ENCODE assay signal across 36 cellular contexts in the genomic region with DNA sequence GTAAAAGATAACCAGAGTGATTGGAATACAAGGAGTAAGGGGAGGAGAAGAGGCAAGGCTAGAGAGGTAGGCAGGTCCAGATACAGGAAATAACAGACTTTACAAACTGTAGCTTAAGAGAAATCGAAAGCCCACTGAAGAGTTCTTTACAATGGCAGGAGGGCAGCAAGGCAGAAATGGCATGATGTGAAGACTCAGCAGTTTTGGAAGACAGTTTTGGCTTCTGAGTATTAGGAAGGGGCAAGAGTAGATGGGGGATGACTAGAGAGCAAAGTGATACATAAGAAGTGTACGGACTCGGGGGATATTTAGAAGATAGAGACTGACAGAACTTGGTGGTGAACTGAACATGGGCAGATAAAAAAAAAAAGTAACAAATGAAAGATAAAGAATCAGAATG.
"Had no signal": no experiment of that assay in that cellular context is flagged by ENCODE, and none has a peak within 500 bp of the region (broad histone marks: within the 10 kb centered on the region; RNA-seq: fewer than 3 reads in every experiment).

No MANE protein-coding gene starts in this region.

- H3K27ac Mint-ChIP-seq: activated CD4-positive, alpha-beta memory T cell treated with anti-CD3 and anti-CD28 coated beads, Interleukin-2, amount 10 ng/mL, durations not matched to agents 7 days and 5 days; activated CD4-positive, alpha-beta T cell treated with anti-CD3 and anti-CD28 coated beads for 36 hours; activated CD4-positive, alpha-beta T cell treated with anti-CD3 and anti-CD28 coated beads, Interleukin-2, amount 10 ng/mL, durations not matched to agents 24 days and 14 days; activated naive CD4-positive, alpha-beta T cell treated with anti-CD3 and anti-CD28 coated beads for 36 hours; activated naive CD4-positive, alpha-beta T cell treated with anti-CD3 and anti-CD28 coated beads, Interleukin-2, amount 50 U/mL, for 72 hours; activated naive CD8-positive, alpha-beta T cell treated with anti-CD3 and anti-CD28 coated beads for 36 hours; activated T-cell treated with anti-CD3 and anti-CD28 coated beads, Interleukin-2, amount 50 U/mL, for 72 hours; activated T-helper 1 cell treated with anti-CD3 and anti-CD28 coated beads, Interleukin-12 subunit alpha, Interleukin-12 subunit beta, Interleukin-2, Interleukin-4 antibody, amounts not matched to agents 30 ng/mL and 10 ng/mL and 1 ng/mL, durations not matched to agents 14 hours and 24 hours and 36 hours; activated T-helper 17 cell treated with anti-CD3 and anti-CD28 coated beads, Interleukin-2, amount 50 U/mL, for 72 hours; T-helper 1 cell treated with Interleukin-12 subunit alpha and Interleukin-12 subunit beta and Interleukin-4 antibody, amounts not matched to agents 30 μg/mL and 1 μg/mL, for 36 hours; T-helper 2 cell treated with Interferon-gamma antibody and Interleukin-4, amounts not matched to agents 5 μg/mL and 100 μg/mL, for 36 hours; WTC11 had no signal

- H3K4me1 ChIP-seq: adrenal gland, body of pancreas, breast epithelium had no signal

- H3K4me3 Mint-ChIP-seq: activated CD4-positive, alpha-beta memory T cell treated with anti-CD3 and anti-CD28 coated beads, Interleukin-2, amount 10 ng/mL, durations not matched to agents 7 days and 5 days; activated CD4-positive, alpha-beta T cell treated with anti-CD3 and anti-CD28 coated beads for 36 hours; activated CD4-positive, alpha-beta T cell treated with anti-CD3 and anti-CD28 coated beads, Interleukin-2, amount 10 ng/mL, durations not matched to agents 24 days and 14 days; activated naive CD4-positive, alpha-beta T cell treated with anti-CD3 and anti-CD28 coated beads for 36 hours; activated naive CD8-positive, alpha-beta T cell treated with anti-CD3 and anti-CD28 coated beads for 36 hours; activated T-cell treated with anti-CD3 and anti-CD28 coated beads, Interleukin-2, amount 50 U/mL, for 4 hours; activated T-cell treated with anti-CD3 and anti-CD28 coated beads, Interleukin-2, amount 50 U/mL, for 72 hours; activated T-helper 1 cell treated with anti-CD3 and anti-CD28 coated beads, Interleukin-12 subunit alpha, Interleukin-12 subunit beta, Interleukin-2, Interleukin-4 antibody, amounts not matched to agents 30 ng/mL and 10 ng/mL and 1 ng/mL, durations not matched to agents 14 hours and 24 hours and 36 hours; activated T-helper 17 cell treated with anti-CD3 and anti-CD28 coated beads, Interleukin-2, amount 50 U/mL, for 72 hours; T-helper 1 cell treated with Interleukin-12 subunit alpha and Interleukin-12 subunit beta and Interleukin-4 antibody, amounts not matched to agents 30 μg/mL and 1 μg/mL, for 36 hours; T-helper 2 cell treated with Interferon-gamma antibody and Interleukin-4, amounts not matched to agents 5 μg/mL and 100 μg/mL, for 36 hours; WTC11 had no signal

- H3K4me1 Mint-ChIP-seq: activated CD4-positive, alpha-beta memory T cell treated with anti-CD3 and anti-CD28 coated beads, Interleukin-2, amount 10 ng/mL, durations not matched to agents 7 days and 5 days; activated CD4-positive, alpha-beta T cell treated with anti-CD3 and anti-CD28 coated beads for 36 hours; activated CD4-positive, alpha-beta T cell treated with anti-CD3 and anti-CD28 coated beads, Interleukin-2, amount 10 ng/mL, durations not matched to agents 24 days and 14 days; activated naive CD8-positive, alpha-beta T cell treated with anti-CD3 and anti-CD28 coated beads for 36 hours; activated T-helper 17 cell treated with anti-CD3 and anti-CD28 coated beads, Interleukin-2, amount 50 U/mL, for 72 hours; WTC11 had no signal

- H3K27me3 Mint-ChIP-seq: activated CD4-positive, alpha-beta memory T cell treated with anti-CD3 and anti-CD28 coated beads, Interleukin-2, amount 10 ng/mL, durations not matched to agents 7 days and 5 days; activated CD4-positive, alpha-beta T cell treated with anti-CD3 and anti-CD28 coated beads for 36 hours; activated CD4-positive, alpha-beta T cell treated with anti-CD3 and anti-CD28 coated beads, Interleukin-2, amount 10 ng/mL, durations not matched to agents 24 days and 14 days; activated naive CD8-positive, alpha-beta T cell treated with anti-CD3 and anti-CD28 coated beads for 36 hours; activated T-helper 17 cell treated with anti-CD3 and anti-CD28 coated beads, Interleukin-2, amount 50 U/mL, for 72 hours had no signal

- DNase-seq: activated CD4-positive, alpha-beta memory T cell treated with anti-CD3 and anti-CD28 coated beads, Interleukin-2, amount 10 ng/mL, durations not matched to agents 7 days and 5 days; activated CD4-positive, alpha-beta T cell treated with anti-CD3 and anti-CD28 coated beads for 1 hour; activated CD4-positive, alpha-beta T cell treated with anti-CD3 and anti-CD28 coated beads for 36 hours; activated CD4-positive, alpha-beta T cell treated with anti-CD3 and anti-CD28 coated beads, Interleukin-2, amount 10 ng/mL, durations not matched to agents 24 days and 14 days; activated CD4-positive, alpha-beta T cell treated with anti-CD3 and anti-CD28 coated beads, Interleukin-2, amount 50 U/mL, for 48 hours; activated CD4-positive, CD25-positive, alpha-beta regulatory T cell; activated CD8-positive, alpha-beta memory T cell treated with anti-CD3 and anti-CD28 coated beads, Interleukin-2, amount 50 U/mL, for 4 hours; activated effector memory CD4-positive, alpha-beta T cell treated with anti-CD3 and anti-CD28 coated beads, Interleukin-2, amount 50 U/mL, for 16 hours; activated gamma-delta T cell treated with Interleukin-2 at 50 U/mL for 16 hours; activated naive CD4-positive, alpha-beta T cell; activated naive CD4-positive, alpha-beta T cell treated with anti-CD3 and anti-CD28 coated beads for 36 hours; activated naive CD4-positive, alpha-beta T cell treated with anti-CD3 and anti-CD28 coated beads, Interleukin-2, amount 50 U/mL, for 16 hours; activated naive CD8-positive, alpha-beta T cell treated with anti-CD3 and anti-CD28 coated beads for 36 hours; activated T-cell treated with anti-CD3 and anti-CD28 coated beads for 4 hours; activated T-cell treated with anti-CD3 and anti-CD28 coated beads, Interleukin-2, amount 50 U/mL, for 1 hour; activated T-cell treated with anti-CD3 and anti-CD28 coated beads, Interleukin-2, amount 50 U/mL, for 4 hours; activated T-cell treated with anti-CD3 and anti-CD28 coated beads, Interleukin-2, amount 50 U/mL, for 72 hours; adrenal gland; amniotic stem cell; aorta; body of pancreas; brain microvascular endothelial cell; central memory CD4-positive, alpha-beta T cell; T-helper 2 cell; T-helper 9 cell; WERI-Rb-1 had no signal

- H3K9me3 ChIP-seq: adrenal gland, body of pancreas, breast epithelium had no signal

- H3K36me3 ChIP-seq: adrenal gland, breast epithelium had no signal

- H3K27me3 ChIP-seq: adrenal gland, body of pancreas, brain microvascular endothelial cell, breast epithelium had no signal

- H3K9me3 Mint-ChIP-seq: activated CD4-positive, alpha-beta memory T cell treated with anti-CD3 and anti-CD28 coated beads, Interleukin-2, amount 10 ng/mL, durations not matched to agents 7 days and 5 days; activated CD4-positive, alpha-beta T cell treated with anti-CD3 and anti-CD28 coated beads, Interleukin-2, amount 10 ng/mL, durations not matched to agents 24 days and 14 days; activated naive CD4-positive, alpha-beta T cell treated with anti-CD3 and anti-CD28 coated beads for 36 hours; activated naive CD4-positive, alpha-beta T cell treated with anti-CD3 and anti-CD28 coated beads, Interleukin-2, amount 50 U/mL, for 72 hours; activated naive CD8-positive, alpha-beta T cell treated with anti-CD3 and anti-CD28 coated beads for 36 hours; activated T-cell treated with anti-CD3 and anti-CD28 coated beads, Interleukin-2, amount 50 U/mL, for 4 hours; activated T-cell treated with anti-CD3 and anti-CD28 coated beads, Interleukin-2, amount 50 U/mL, for 72 hours; activated T-helper 1 cell treated with anti-CD3 and anti-CD28 coated beads, Interleukin-12 subunit alpha, Interleukin-12 subunit beta, Interleukin-2, Interleukin-4 antibody, amounts not matched to agents 30 ng/mL and 10 ng/mL and 1 ng/mL, durations not matched to agents 14 hours and 24 hours and 36 hours; activated T-helper 17 cell treated with anti-CD3 and anti-CD28 coated beads, Interleukin-2, amount 50 U/mL, for 72 hours; T-helper 1 cell treated with Interleukin-12 subunit alpha and Interleukin-12 subunit beta and Interleukin-4 antibody, amounts not matched to agents 30 μg/mL and 1 μg/mL, for 36 hours; T-helper 2 cell treated with Interferon-gamma antibody and Interleukin-4, amounts not matched to agents 5 μg/mL and 100 μg/mL, for 36 hours; WTC11 had no signal

- ATAC-seq: activated CD4-positive, alpha-beta T cell treated with anti-CD3 and anti-CD28 coated beads for 36 hours; activated CD4-positive, CD25-positive, alpha-beta regulatory T cell treated with anti-CD3 and anti-CD28 coated beads, Interleukin-2, amount 50 U/mL, for 24 hours; activated naive CD4-positive, alpha-beta T cell treated with anti-CD3 and anti-CD28 coated beads, Interleukin-2, amount 50 U/mL, for 72 hours; activated T-cell treated with anti-CD3 and anti-CD28 coated beads, Interleukin-2, amount 50 U/mL, for 4 hours; activated T-cell treated with anti-CD3 and anti-CD28 coated beads, Interleukin-2, amount 50 U/mL, for 72 hours; activated T-helper 17 cell treated with anti-CD3 and anti-CD28 coated beads, Interleukin-2, amount 50 U/mL, for 72 hours; body of pancreas; WTC11 had no signal

- FAIRE-seq: astrocyte, colon had no signal

- H3K27ac ChIP-seq: adrenal gland, body of pancreas, brain microvascular endothelial cell, breast epithelium, WERI-Rb-1 had no signal

- H3K4me3 ChIP-seq: adrenal gland, body of pancreas, breast epithelium had no signal
